Comparison of ENCODE assay signal across 20 cellular contexts in genomic region chr7:106196460-106197021, GRCh38.
DNase-seq lines count a peak whose midpoint lies in the region; ATAC-seq, FAIRE-seq and TF ChIP-seq lines count a peak whose summit lies in the region.
"Had no signal": no experiment of that assay in that cellular context is flagged by ENCODE, and none has a peak within 500 bp of the region (broad histone marks: within the 10 kb centered on the region; RNA-seq: fewer than 3 reads in every experiment).

No MANE protein-coding gene starts in this region.

- no peak overlapping the region for H3K4me2 ChIP-seq in HepG2 (ENCODE audit: low read depth, low read length)

- in situ Hi-C loops in HepG2 (cut with HindIII; ENCODE audit: extremely low pct_ligation_motif_present, low pct_unique_long_range_greater_than_20kb): no loop called here

- no peak overlapping the region for H2AFZ ChIP-seq in HepG2 (ENCODE audit: low read length)

- 28% methylated on average over 2 of the region's 2 CpGs for WGBS in HepG2 (ENCODE audit: low lambda C conversion rate)

- intact Hi-C loops in HepG2 (cut with micrococcal nuclease; ENCODE audit: unreplicated experiment): no loop called here

- H3K27me3 ChIP-seq in bronchial epithelial cell (ENCODE audit: control insufficient read depth, insufficient read depth, low read length): peaks cover 2% of the 10 kb centered on the region
- H3K27me3 ChIP-seq in HepG2 (ENCODE audit: control insufficient read depth in 1 of 2, insufficient read depth in 2 of 2, low read length in 2 of 2): peaks cover 0 to 4% of the 10 kb centered on the region in 2 experiments; a peak in 2 of 5 replicates

- H4K20me1 ChIP-seq in HepG2 (ENCODE audit: insufficient read depth, low read length): no peaks in the 10 kb centered on the region

- no peak for TF ChIP-seq RAD21 in HepG2 (CRISPR knock-in tag; IDR thresholded peaks at IDR 0.05)

- CTCF ChIA-PET in HepG2 (lab: Yijun Ruan, JAX; ENCODE audit: low intra/inter-chr PET ratio, low total read pairs): no interaction called here

- TF ChIP-seq EP300 in HepG2 (IDR thresholded peaks at IDR 0.05; ENCODE audit: low read depth in 2 of 2, low read length in 2 of 2) (no peak), HepG2 (CRISPR knock-in tag; IDR thresholded peaks at IDR 0.05; ENCODE audit: borderline replicate concordance) (no peak)

- H3K36me3 ChIP-seq in bronchial epithelial cell (ENCODE audit: control insufficient read depth, insufficient read depth, low read length) (no peaks in the 10 kb centered on the region), HepG2 (replicated peaks in 1 of 2; ENCODE audit: control insufficient read depth in 1 of 2, insufficient read depth in 2 of 2, low read length in 2 of 2) (no peaks in the 10 kb centered on the region)
- H3K36me3 ChIP-seq: BE2C had no signal

- peaks cover 13% of the 10 kb centered on the region; the same call in 1 of the 2 replicates for H3K4me1 ChIP-seq in HepG2 (ENCODE audit: insufficient read depth, low read length)
- H3K4me1 ChIP-seq: BE2C had no signal

- no TSS peak for BruUV-seq in HepG2 (replicated peaks; lab: Mats Ljungman, UMichigan)

- peak; percentile 78 for ATAC-seq in HepG2
- ATAC-seq in HG03571 (IDR thresholded peaks at IDR 0.05; ENCODE audit: unreplicated experiment): no peak
- ATAC-seq: CD8-positive, alpha-beta T cell; GM12878; SK-N-SH treated with all-trans-retinoic acid at 6 μM for 48 hours had no signal

- POLR2A ChIA-PET in HepG2 (lab: Yijun Ruan, JAX): interaction anchor here (1.5 kb wide), 1 partner anchor 88 kb away, joined by 5 read pairs; the partner anchor contains the start of gene NAMPT

- H3K9me3 ChIP-seq in HepG2 (ENCODE audit: low read length): no peaks in the 10 kb centered on the region
- H3K9me3 ChIP-seq: BE2C had no signal

- H3K9ac ChIP-seq in HepG2 (ENCODE audit: insufficient read depth, low read depth, low read length): no peak overlapping the region

- no peak overlapping the region for H3K27ac ChIP-seq in HepG2 (ENCODE audit: extremely low read length, insufficient read depth, low read length)

- H3K4me3 ChIP-seq in bronchial epithelial cell (ENCODE audit: low read depth, low read length) (no peak overlapping the region), HepG2 (replicated peaks in 1 of 3; ENCODE audit: insufficient read depth in 1 of 3, low read depth in 2 of 3, low read length in 3 of 3) (no peak overlapping the region)
- H3K4me3 ChIP-seq: GM12878 had no signal

- H3K79me2 ChIP-seq in HepG2 (ENCODE audit: insufficient read depth, low read length): no peaks in the 10 kb centered on the region

- TF ChIP-seq POLR2A in HepG2 (IDR thresholded peaks at IDR 0.05; ENCODE audit: insufficient read depth in 1 of 2, low read depth in 2 of 2, low read length in 2 of 2): no peak

- FAIRE-seq in bronchial epithelial cell (lab: Jason Lieb, UNC) (no peak), HepG2 (lab: Jason Lieb, UNC) (no peak)
- FAIRE-seq: GM12878, GM18507 had no signal

- peak; percentile 31 for DNase-seq in HuH-7.5 (ENCODE audit: low spot score)
- DNase-seq in bronchial epithelial cell (ENCODE audit: low read depth): peak; percentile 42
- peak; percentile 16 for DNase-seq in HepG2 (ENCODE audit: low spot score)
- no peak for DNase-seq in central memory CD4-positive, alpha-beta T cell
- DNase-seq in activated T-cell treated with anti-CD3 and anti-CD28 coated beads for 4 hours: no peak
- DNase-seq in GM19240 (ENCODE audit: insufficient read length, low spot score): no peak
- DNase-seq: BE2C; CD8-positive, alpha-beta T cell; GDM1; GOT3; HFFc6; Karpas-422; NCI-H187; NCI-H345; NCI-H526; SHP77 treated with DMSO at 0.1 percent for 48 hours had no signal

- TF ChIP-seq CTCF in bronchial epithelial cell (IDR thresholded peaks at IDR 0.05; ENCODE audit: insufficient read depth, low read length, severe bottlenecking) (no peak), HepG2 (CRISPR knock-in tag; IDR thresholded peaks at IDR 0.05) (no peak)

TF ChIP-seq in HepG2, 621 proteins besides CTCF, POLR2A, EP300 and RAD21 (continues in another document):
- no peak for TF ChIP-seq NCOA5 (CRISPR knock-in tag; IDR thresholded peaks at IDR 0.05)
- no peak for TF ChIP-seq GATAD1 (CRISPR knock-in tag; IDR thresholded peaks at IDR 0.05)
- TF ChIP-seq ZNF18 (CRISPR knock-in tag; IDR thresholded peaks at IDR 0.05; ENCODE audit: insufficient replicate concordance): peak; percentile 95
- TF ChIP-seq ARID5B (CRISPR knock-in tag; IDR thresholded peaks at IDR 0.05): peak; percentile 26
- TF ChIP-seq ZNF430 (CRISPR knock-in tag; IDR thresholded peaks at IDR 0.05): no peak
- no peak for TF ChIP-seq ZSCAN12 (CRISPR knock-in tag; IDR thresholded peaks at IDR 0.05)
- no peak for TF ChIP-seq ZNF3 (CRISPR knock-in tag; IDR thresholded peaks at IDR 0.05)
- TF ChIP-seq NR2F1 (CRISPR knock-in tag; IDR thresholded peaks at IDR 0.05): peak; percentile 25 to 47; a peak in 1 of 4 replicates
- no peak for TF ChIP-seq SNRNP70 (IDR thresholded peaks at IDR 0.05; ENCODE audit: low read depth, low read length)
- TF ChIP-seq ZNF746 (CRISPR knock-in tag; IDR thresholded peaks at IDR 0.05): no peak
- TF ChIP-seq GLMP (CRISPR knock-in tag; IDR thresholded peaks at IDR 0.05; ENCODE audit: borderline replicate concordance): no peak
- TF ChIP-seq RXRB (CRISPR knock-in tag; IDR thresholded peaks at IDR 0.05; ENCODE audit: borderline replicate concordance): 0 out of 2 replicates have a peak, but pooled peaks have one; percentile 35
- no peak for TF ChIP-seq WIZ (CRISPR knock-in tag; IDR thresholded peaks at IDR 0.05)
- peak; percentile 35; the same call in 1 of the 2 replicates for TF ChIP-seq HDAC2 (CRISPR knock-in tag; IDR thresholded peaks at IDR 0.05)
- no peak for TF ChIP-seq JUND (CRISPR knock-in tag; IDR thresholded peaks at IDR 0.05)
- TF ChIP-seq SMAD3 (CRISPR knock-in tag; IDR thresholded peaks at IDR 0.05): no peak
- no peak for TF ChIP-seq ZNF232 (CRISPR knock-in tag; IDR thresholded peaks at IDR 0.05; ENCODE audit: borderline replicate concordance)

Comparison
In these comparisons a context has a peak if more than half of its experiments do, and no peak if none do; other contexts are left out.
1. DNase-seq: peak in HuH-7.5 (single experiment), bronchial epithelial cell (single experiment) and HepG2 (single experiment); none in central memory CD4-positive, alpha-beta T cell (single experiment), activated T-cell treated with anti-CD3 and anti-CD28 coated beads for 4 hours (single experiment) and GM19240 (single experiment).